27 cellular contexts compared by ENCODE assay signal in genomic region chr1:18146886-18147285, GRCh38.
"Had no signal": no experiment of that assay in that cellular context is flagged by ENCODE, and none has a peak within 500 bp of the region (broad histone marks: within the 10 kb centered on the region; RNA-seq: fewer than 3 reads in every experiment).

No MANE protein-coding gene starts in this region.

- H3K4me3 ChIP-seq: stomach, suprapubic skin, testis, thoracic aorta, thyroid gland, tibial artery, tibial nerve, transverse colon, upper lobe of left lung, upper lobe of right lung, uterus, vagina had no signal

- FAIRE-seq: urothelium cell line had no signal

- ATAC-seq: stimulated activated effector memory CD8-positive, alpha-beta T cell treated with anti-CD3 and anti-CD28 coated beads, Interleukin-12 subunit alpha, Interleukin-12 subunit beta, amount 100 ng/mL, for 72 hours; stimulated activated memory B cell treated with anti-CD40 and anti-IgM and Interleukin-4, amounts not matched to agents 10 μg/mL and 1 μg/mL and 100 μg/mL, for 72 hours; stimulated activated naive B cell treated with anti-CD40 and anti-IgM and Interleukin-4, amounts not matched to agents 10 μg/mL and 1 μg/mL and 100 μg/mL, for 72 hours; stimulated activated naive CD8-positive, alpha-beta T cell treated with anti-CD3 and anti-CD28 coated beads, Interleukin-15, amount 100 ng/mL, for 72 hours; stimulated activated naive CD8-positive, alpha-beta T cell treated with anti-CD3 and anti-CD28 coated beads, Interleukin-15, Interleukin-2, amounts not matched to agents 100 U/mL and 50 U/mL, for 24 hours; upper lobe of right lung had no signal

- H3K4me3 Mint-ChIP-seq: stimulated activated effector memory CD8-positive, alpha-beta T cell treated with anti-CD3 and anti-CD28 coated beads, Interleukin-12 subunit alpha, Interleukin-12 subunit beta, amount 100 ng/mL, for 72 hours; stimulated activated memory B cell treated with anti-CD40 and anti-IgM and Interleukin-4, amounts not matched to agents 10 μg/mL and 1 μg/mL and 100 μg/mL, for 72 hours; stimulated activated naive B cell treated with anti-CD40 and anti-IgM and Interleukin-4, amounts not matched to agents 10 μg/mL and 1 μg/mL and 100 μg/mL, for 72 hours; stimulated activated naive CD8-positive, alpha-beta T cell treated with anti-CD3 and anti-CD28 coated beads, Interleukin-15, amount 100 ng/mL, for 72 hours; stimulated activated naive CD8-positive, alpha-beta T cell treated with anti-CD3 and anti-CD28 coated beads, Interleukin-15, Interleukin-2, amounts not matched to agents 100 ng/mL and 50 ng/mL, for 24 hours had no signal

- H3K27me3 ChIP-seq: testis, thyroid gland, transverse colon, upper lobe of left lung, upper lobe of right lung, uterus, vagina had no signal

- H3K27me3 Mint-ChIP-seq: stimulated activated naive CD8-positive, alpha-beta T cell treated with anti-CD3 and anti-CD28 coated beads, Interleukin-15, Interleukin-2, amounts not matched to agents 100 ng/mL and 50 ng/mL, for 24 hours had no signal

- H3K9me3 Mint-ChIP-seq: stimulated activated effector memory CD8-positive, alpha-beta T cell treated with anti-CD3 and anti-CD28 coated beads, Interleukin-12 subunit alpha, Interleukin-12 subunit beta, amount 100 ng/mL, for 72 hours; stimulated activated memory B cell treated with anti-CD40 and anti-IgM and Interleukin-4, amounts not matched to agents 10 μg/mL and 1 μg/mL and 100 μg/mL, for 72 hours; stimulated activated naive CD8-positive, alpha-beta T cell treated with anti-CD3 and anti-CD28 coated beads, Interleukin-15, amount 100 ng/mL, for 72 hours; stimulated activated naive CD8-positive, alpha-beta T cell treated with anti-CD3 and anti-CD28 coated beads, Interleukin-15, Interleukin-2, amounts not matched to agents 100 ng/mL and 50 ng/mL, for 24 hours had no signal

- H3K36me3 ChIP-seq: stomach, suprapubic skin, thoracic aorta, thyroid gland, tibial artery, tibial nerve, transverse colon, upper lobe of left lung, upper lobe of right lung, uterus, vagina had no signal

- H3K9me3 ChIP-seq: stomach, suprapubic skin, testis, thoracic aorta, thyroid gland, tibial artery, tibial nerve, transverse colon, upper lobe of left lung, upper lobe of right lung, uterus, vagina had no signal

- H3K36me3 Mint-ChIP-seq: stimulated activated effector memory CD8-positive, alpha-beta T cell treated with anti-CD3 and anti-CD28 coated beads, Interleukin-12 subunit alpha, Interleukin-12 subunit beta, amount 100 ng/mL, for 72 hours; stimulated activated memory B cell treated with anti-CD40 and anti-IgM and Interleukin-4, amounts not matched to agents 10 μg/mL and 1 μg/mL and 100 μg/mL, for 72 hours; stimulated activated naive B cell treated with anti-CD40 and anti-IgM and Interleukin-4, amounts not matched to agents 10 μg/mL and 1 μg/mL and 100 μg/mL, for 72 hours had no signal

- DNase-seq: stimulated activated CD4-positive, alpha-beta T cell treated with anti-CD3 and anti-CD28 coated beads, Interleukin-2, amount 100 ng/mL, for 48 hours; stimulated activated CD4-positive, alpha-beta T cell treated with anti-CD3 and anti-CD28 coated beads, Interleukin-4, amount 100 ng/mL, for 1 hour; stimulated activated CD4-positive, alpha-beta T cell treated with anti-CD3 and anti-CD28 coated beads, Interleukin-4, amount 100 ng/mL, for 24 hours; stimulated activated CD4-positive, alpha-beta T cell treated with anti-CD3 and anti-CD28 coated beads, Interleukin-4, amount 100 ng/mL, for 4 hours; stimulated activated CD8-positive, alpha-beta memory T cell treated with anti-CD3 and anti-CD28 coated beads, Interleukin-4, amount 100 ng/mL, for 48 hours; stimulated activated naive B cell treated with anti-CD40 and anti-IgM and Interleukin-4, amounts not matched to agents 10 μg/mL and 1 μg/mL and 100 μg/mL, for 72 hours; stimulated activated naive CD4-positive, alpha-beta T cell; stimulated activated naive CD4-positive, alpha-beta T cell treated with Interleukin-2 at 50 U/mL for 16 hours; stimulated activated naive CD8-positive, alpha-beta T cell treated with anti-CD3 and anti-CD28 coated beads, Interleukin-15, amount 100 ng/mL, for 72 hours; stimulated activated naive CD8-positive, alpha-beta T cell treated with anti-CD3 and anti-CD28 coated beads, Interleukin-15, Interleukin-2, amounts not matched to agents 100 U/mL and 50 U/mL, for 24 hours; stomach; testis; thyroid gland; tibial artery; trophoblast cell; upper lobe of left lung; upper lobe of right lung; uterus had no signal

- H3K4me1 Mint-ChIP-seq: stimulated activated memory B cell treated with anti-CD40 and anti-IgM and Interleukin-4, amounts not matched to agents 10 μg/mL and 1 μg/mL and 100 μg/mL, for 72 hours; stimulated activated naive B cell treated with anti-CD40 and anti-IgM and Interleukin-4, amounts not matched to agents 10 μg/mL and 1 μg/mL and 100 μg/mL, for 72 hours; stimulated activated naive CD8-positive, alpha-beta T cell treated with anti-CD3 and anti-CD28 coated beads, Interleukin-15, amount 100 ng/mL, for 72 hours had no signal

- H3K27ac ChIP-seq: stomach, suprapubic skin, testis, thoracic aorta, thyroid gland, tibial artery, tibial nerve, transverse colon, upper lobe of left lung, upper lobe of right lung, uterus, vagina had no signal

- H3K27ac Mint-ChIP-seq: stimulated activated effector memory CD8-positive, alpha-beta T cell treated with anti-CD3 and anti-CD28 coated beads, Interleukin-12 subunit alpha, Interleukin-12 subunit beta, amount 100 ng/mL, for 72 hours; stimulated activated memory B cell treated with anti-CD40 and anti-IgM and Interleukin-4, amounts not matched to agents 10 μg/mL and 1 μg/mL and 100 μg/mL, for 72 hours; stimulated activated naive B cell treated with anti-CD40 and anti-IgM and Interleukin-4, amounts not matched to agents 10 μg/mL and 1 μg/mL and 100 μg/mL, for 72 hours; stimulated activated naive CD8-positive, alpha-beta T cell treated with anti-CD3 and anti-CD28 coated beads, Interleukin-15, amount 100 ng/mL, for 72 hours; stimulated activated naive CD8-positive, alpha-beta T cell treated with anti-CD3 and anti-CD28 coated beads, Interleukin-15, Interleukin-2, amounts not matched to agents 100 ng/mL and 50 ng/mL, for 24 hours had no signal

- H3K4me1 ChIP-seq: stomach, suprapubic skin, testis, tibial artery, tibial nerve, upper lobe of left lung, upper lobe of right lung, uterus, vagina had no signal
